Comparison of ENCODE assay signal across 11 cellular contexts in genomic region chr21:42523941-42524340, GRCh38. TPM values are rescaled to one million over a fixed set of nuclear protein-coding genes. Genes with fewer than 3 reads are reported as not detected.
DNase-seq lines count a peak whose midpoint lies in the region; ATAC-seq and TF ChIP-seq lines count a peak whose summit lies in the region.
"Had no signal": no experiment of that assay in that cellular context is flagged by ENCODE, and none has a peak within 500 bp of the region (broad histone marks: within the 10 kb centered on the region; RNA-seq: fewer than 3 reads in every experiment).

No MANE protein-coding gene starts in this region.

- peaks cover 0 to 53% (median 19%) of the 10 kb centered on the region in 9 donors for H3K36me3 ChIP-seq in heart left ventricle
- no peaks in the 10 kb centered on the region for H3K36me3 ChIP-seq in adipocyte (ENCODE audit: control insufficient read depth, insufficient read depth, low read length, severe bottlenecking)
- peaks cover 8% of the 10 kb centered on the region for H3K36me3 ChIP-seq in muscle layer of colon (ENCODE audit: insufficient read depth, low read length)
- H3K36me3 ChIP-seq in upper lobe of left lung: peaks cover 0 to 28% (median 16%) of the 10 kb centered on the region in 4 donors

- TF ChIP-seq POLR2A in heart left ventricle (IDR thresholded peaks at IDR 0.05) (no peak), upper lobe of left lung (IDR thresholded peaks at IDR 0.05) (no peak)

- H3K9ac ChIP-seq in adipocyte (ENCODE audit: low read length) (no peak overlapping the region), muscle layer of colon (ENCODE audit: low read length) (peak overlapping the region; percentile 2)

- intact Hi-C loops in heart left ventricle (cut with DNase I) (no loop called here), left ventricle myocardium superior (cut with micrococcal nuclease) (no loop called here)

- WGBS in heart left ventricle, 4 donors: 85 to 93% (median 90%) methylated on average over 9 of the region's 9 CpGs
- WGBS in upper lobe of left lung, 2 donors: 72 to 75% methylated on average over 9 of the region's 9 CpGs

- ATAC-seq in heart left ventricle: no peak
- no peak for ATAC-seq in left ventricle myocardium superior
- ATAC-seq in upper lobe of left lung (ENCODE audit: low FRiP score in 2 of 2): peak in 1 of 2 donors; percentile 56

- TF ChIP-seq EP300 in upper lobe of left lung (IDR thresholded peaks at IDR 0.05): no peak

- H3K27ac ChIP-seq in heart left ventricle: peak overlapping the region; percentile 53 to 88 (median 77)
- H3K27ac ChIP-seq in muscle layer of colon (ENCODE audit: low read depth, low read length): peak overlapping the region; percentile 69
- peak overlapping the region; percentile 84 to 92 (median 85) for H3K27ac ChIP-seq in upper lobe of left lung

- H3K4me1 ChIP-seq in heart left ventricle: peaks cover 2 to 53% (median 40%) of the 10 kb centered on the region in 12 donors
- peaks cover 17% of the 10 kb centered on the region for H3K4me1 ChIP-seq in adipocyte (ENCODE audit: control insufficient read depth, insufficient read depth, low read length)
- H3K4me1 ChIP-seq in muscle layer of colon (ENCODE audit: insufficient read depth, low read length): peaks cover 33% of the 10 kb centered on the region
- peaks cover 43 to 67% (median 47%) of the 10 kb centered on the region in 4 donors for H3K4me1 ChIP-seq in upper lobe of left lung

- H3K9me3 ChIP-seq in heart left ventricle: no peaks in the 10 kb centered on the region
- H3K9me3 ChIP-seq in adipocyte (ENCODE audit: control insufficient read depth, low read length): no peaks in the 10 kb centered on the region
- H3K9me3 ChIP-seq in muscle layer of colon (ENCODE audit: low read length): no peaks in the 10 kb centered on the region
- no peaks in the 10 kb centered on the region for H3K9me3 ChIP-seq in upper lobe of left lung

- DNase-seq in heart left ventricle (no peak), left ventricle myocardium superior (no peak), adipocyte (ENCODE audit: low read depth) (no peak), upper lobe of left lung (peak in 1 of 2 donors; percentile 51), NAMALWA (ENCODE audit: low spot score) (no peak)
- no peak for DNase-seq in stimulated activated naive CD4-positive, alpha-beta T cell (lab: John Stamatoyannopoulos, UW)
- DNase-seq in effector CD4-positive, alpha-beta T cell: no peak
- DNase-seq: AML-193 had no signal

- no peak for TF ChIP-seq CTCF in heart left ventricle (IDR thresholded peaks at IDR 0.05)
- TF ChIP-seq CTCF in upper lobe of left lung (IDR thresholded peaks at IDR 0.05): no peak

- H3K27me3 ChIP-seq in heart left ventricle: no peaks in the 10 kb centered on the region
- no peaks in the 10 kb centered on the region for H3K27me3 ChIP-seq in adipocyte (replicated peaks; ENCODE audit: control insufficient read depth, insufficient read depth, low read length)
- no peaks in the 10 kb centered on the region for H3K27me3 ChIP-seq in muscle layer of colon (ENCODE audit: control insufficient read depth in 1 of 2, insufficient read depth in 2 of 2, low read length in 2 of 2)
- no peaks in the 10 kb centered on the region for H3K27me3 ChIP-seq in upper lobe of left lung

- peak overlapping the region in 2 of 12 donors; percentile 43 to 46 for H3K4me3 ChIP-seq in heart left ventricle
- peak overlapping the region; percentile 43 for H3K4me3 ChIP-seq in adipocyte (ENCODE audit: low read length)
- peak overlapping the region in 1 of 2 donors; percentile 39 for H3K4me3 ChIP-seq in muscle layer of colon (ENCODE audit: low read depth in 1 of 2, low read length in 2 of 2)
- H3K4me3 ChIP-seq in upper lobe of left lung: peak overlapping the region in 2 of 4 donors; percentile 21 to 38

RNA-seq across cellular contexts. Expression of gene SLC37A1, which starts 10.3 kb away (rescaled TPM):
- total RNA-seq in heart left ventricle (10 to 100 TPM in 1 of 9 donors, 1 to 10 TPM in 8; 3.1 to 13.0 (median 5.7) TPM), left ventricle myocardium superior (4.0 TPM), upper lobe of left lung (10 to 100 TPM; 20.8 to 70.2 (median 36.8) TPM)
- polyA plus RNA-seq in heart left ventricle: 1 to 10 TPM; 2.2 TPM
- total RNA-seq: myocyte had no signal

RNA-seq across cellular contexts. Expression of gene RSPH1, which starts 27.9 kb away (rescaled TPM):
- total RNA-seq in heart left ventricle: under 1 TPM in 1 of 9 donors, not detected in 8; 0.18 TPM
- under 1 TPM in 1 of 2 donors, not detected in 1; 0.11 TPM for polyA plus RNA-seq in heart left ventricle
- not detected for total RNA-seq in left ventricle myocardium superior
- total RNA-seq in upper lobe of left lung: 10 to 100 TPM in 5 of 6 donors, under 1 TPM in 1; 0.46 to 68.4 (median 13.4) TPM
- total RNA-seq: M059J, myocyte had no signal
